ENCODE assay signal across 29 cellular contexts in the genomic region with DNA sequence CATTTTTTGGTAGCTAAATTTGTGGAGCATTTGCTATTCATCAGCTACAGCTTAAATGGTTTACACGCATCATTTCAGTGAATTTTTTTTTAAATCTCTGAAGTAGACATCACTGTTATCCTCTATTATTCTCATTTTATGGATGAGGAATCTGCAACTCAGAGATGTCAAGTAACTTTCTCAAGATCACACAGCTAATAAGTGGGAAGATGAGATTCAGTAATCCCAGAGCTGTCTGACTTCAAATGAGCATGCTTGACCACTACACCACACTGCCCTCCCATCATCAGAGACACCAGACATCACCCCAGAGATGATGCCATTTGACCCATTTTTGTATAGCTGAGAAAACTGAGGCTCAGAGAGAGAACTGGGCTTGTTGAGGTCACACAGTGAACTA.
"Had no signal": no experiment of that assay in that cellular context is flagged by ENCODE, and none has a peak within 500 bp of the region (broad histone marks: within the 10 kb centered on the region; RNA-seq: fewer than 3 reads in every experiment).

No MANE protein-coding gene starts in this region.

- H3K4me1 Mint-ChIP-seq: stimulated activated memory B cell treated with anti-CD40 and anti-IgM and Interleukin-4, amounts not matched to agents 10 μg/mL and 1 μg/mL and 100 μg/mL, for 72 hours; stimulated activated naive B cell treated with anti-CD40 and anti-IgM and Interleukin-4, amounts not matched to agents 10 μg/mL and 1 μg/mL and 100 μg/mL, for 72 hours had no signal

- H3K27me3 Mint-ChIP-seq: stimulated activated memory B cell treated with anti-CD40 and anti-IgM and Interleukin-4, amounts not matched to agents 10 μg/mL and 1 μg/mL and 100 μg/mL, for 72 hours; stimulated activated naive CD8-positive, alpha-beta T cell treated with anti-CD3 and anti-CD28 coated beads, Interleukin-15, amount 100 ng/mL, for 72 hours had no signal

- DNase-seq: stimulated activated CD4-positive, alpha-beta T cell treated with anti-CD3 and anti-CD28 coated beads, Interleukin-2, amount 100 ng/mL, for 48 hours; stimulated activated CD4-positive, alpha-beta T cell treated with anti-CD3 and anti-CD28 coated beads, Interleukin-4, amount 100 ng/mL, for 1 hour; stimulated activated CD4-positive, alpha-beta T cell treated with anti-CD3 and anti-CD28 coated beads, Interleukin-4, amount 100 ng/mL, for 24 hours; stimulated activated CD4-positive, alpha-beta T cell treated with anti-CD3 and anti-CD28 coated beads, Interleukin-4, amount 100 ng/mL, for 4 hours; stimulated activated CD8-positive, alpha-beta memory T cell treated with anti-CD3 and anti-CD28 coated beads, Interleukin-4, amount 100 ng/mL, for 48 hours; stimulated activated naive B cell treated with anti-CD40 and anti-IgM and Interleukin-4, amounts not matched to agents 10 μg/mL and 1 μg/mL and 100 μg/mL, for 72 hours; stimulated activated naive CD4-positive, alpha-beta T cell; stimulated activated naive CD4-positive, alpha-beta T cell treated with Interleukin-2 at 50 U/mL for 16 hours; stimulated activated naive CD8-positive, alpha-beta T cell treated with anti-CD3 and anti-CD28 coated beads, Interleukin-15, amount 100 ng/mL, for 72 hours; stimulated activated naive CD8-positive, alpha-beta T cell treated with anti-CD3 and anti-CD28 coated beads, Interleukin-15, Interleukin-2, amounts not matched to agents 100 U/mL and 50 U/mL, for 24 hours; stomach; substantia nigra; testis; thyroid gland; tibial artery; transverse colon; trophoblast cell; upper lobe of left lung; upper lobe of right lung; uterus had no signal

- H3K27ac ChIP-seq: stomach, suprapubic skin, testis, thoracic aorta, thyroid gland, tibial artery, tibial nerve, transverse colon, upper lobe of left lung, upper lobe of right lung, uterus, vagina had no signal

- H3K36me3 Mint-ChIP-seq: stimulated activated effector memory CD8-positive, alpha-beta T cell treated with anti-CD3 and anti-CD28 coated beads, Interleukin-12 subunit alpha, Interleukin-12 subunit beta, amount 100 ng/mL, for 72 hours; stimulated activated memory B cell treated with anti-CD40 and anti-IgM and Interleukin-4, amounts not matched to agents 10 μg/mL and 1 μg/mL and 100 μg/mL, for 72 hours; stimulated activated naive B cell treated with anti-CD40 and anti-IgM and Interleukin-4, amounts not matched to agents 10 μg/mL and 1 μg/mL and 100 μg/mL, for 72 hours; type B pancreatic cell had no signal

- H3K4me3 Mint-ChIP-seq: stimulated activated effector memory CD8-positive, alpha-beta T cell treated with anti-CD3 and anti-CD28 coated beads, Interleukin-12 subunit alpha, Interleukin-12 subunit beta, amount 100 ng/mL, for 72 hours; stimulated activated memory B cell treated with anti-CD40 and anti-IgM and Interleukin-4, amounts not matched to agents 10 μg/mL and 1 μg/mL and 100 μg/mL, for 72 hours; stimulated activated naive B cell treated with anti-CD40 and anti-IgM and Interleukin-4, amounts not matched to agents 10 μg/mL and 1 μg/mL and 100 μg/mL, for 72 hours; stimulated activated naive CD8-positive, alpha-beta T cell treated with anti-CD3 and anti-CD28 coated beads, Interleukin-15, amount 100 ng/mL, for 72 hours; stimulated activated naive CD8-positive, alpha-beta T cell treated with anti-CD3 and anti-CD28 coated beads, Interleukin-15, Interleukin-2, amounts not matched to agents 100 ng/mL and 50 ng/mL, for 24 hours; type B pancreatic cell had no signal

- H3K27me3 ChIP-seq: stomach, suprapubic skin, testis, thyroid gland, tibial nerve, transverse colon, upper lobe of left lung, upper lobe of right lung, uterus, vagina had no signal

- H3K4me3 ChIP-seq: stomach, suprapubic skin, testis, thoracic aorta, thyroid gland, tibial artery, tibial nerve, transverse colon, upper lobe of left lung, upper lobe of right lung, uterus, vagina had no signal

- H3K4me1 ChIP-seq: suprapubic skin, testis, thyroid gland, tibial nerve, transverse colon, upper lobe of left lung, upper lobe of right lung, uterus, vagina had no signal

- H3K9me3 ChIP-seq: stomach, suprapubic skin, testis, thoracic aorta, thyroid gland, tibial artery, tibial nerve, transverse colon, upper lobe of left lung, upper lobe of right lung, uterus, vagina had no signal

- FAIRE-seq: urothelium cell line had no signal

- H3K36me3 ChIP-seq: stomach, suprapubic skin, thoracic aorta, thyroid gland, tibial artery, tibial nerve, transverse colon, upper lobe of left lung, upper lobe of right lung, uterus, vagina had no signal

- ATAC-seq: stimulated activated effector memory CD8-positive, alpha-beta T cell treated with anti-CD3 and anti-CD28 coated beads, Interleukin-12 subunit alpha, Interleukin-12 subunit beta, amount 100 ng/mL, for 72 hours; stimulated activated memory B cell treated with anti-CD40 and anti-IgM and Interleukin-4, amounts not matched to agents 10 μg/mL and 1 μg/mL and 100 μg/mL, for 72 hours; stimulated activated naive B cell treated with anti-CD40 and anti-IgM and Interleukin-4, amounts not matched to agents 10 μg/mL and 1 μg/mL and 100 μg/mL, for 72 hours; stimulated activated naive CD8-positive, alpha-beta T cell treated with anti-CD3 and anti-CD28 coated beads, Interleukin-15, amount 100 ng/mL, for 72 hours; stimulated activated naive CD8-positive, alpha-beta T cell treated with anti-CD3 and anti-CD28 coated beads, Interleukin-15, Interleukin-2, amounts not matched to agents 100 U/mL and 50 U/mL, for 24 hours; upper lobe of right lung had no signal

- H3K9me3 Mint-ChIP-seq: stimulated activated effector memory CD8-positive, alpha-beta T cell treated with anti-CD3 and anti-CD28 coated beads, Interleukin-12 subunit alpha, Interleukin-12 subunit beta, amount 100 ng/mL, for 72 hours; stimulated activated memory B cell treated with anti-CD40 and anti-IgM and Interleukin-4, amounts not matched to agents 10 μg/mL and 1 μg/mL and 100 μg/mL, for 72 hours; stimulated activated naive B cell treated with anti-CD40 and anti-IgM and Interleukin-4, amounts not matched to agents 10 μg/mL and 1 μg/mL and 100 μg/mL, for 72 hours; stimulated activated naive CD8-positive, alpha-beta T cell treated with anti-CD3 and anti-CD28 coated beads, Interleukin-15, amount 100 ng/mL, for 72 hours; stimulated activated naive CD8-positive, alpha-beta T cell treated with anti-CD3 and anti-CD28 coated beads, Interleukin-15, Interleukin-2, amounts not matched to agents 100 ng/mL and 50 ng/mL, for 24 hours had no signal

- H3K27ac Mint-ChIP-seq: stimulated activated effector memory CD8-positive, alpha-beta T cell treated with anti-CD3 and anti-CD28 coated beads, Interleukin-12 subunit alpha, Interleukin-12 subunit beta, amount 100 ng/mL, for 72 hours; stimulated activated memory B cell treated with anti-CD40 and anti-IgM and Interleukin-4, amounts not matched to agents 10 μg/mL and 1 μg/mL and 100 μg/mL, for 72 hours; stimulated activated naive B cell treated with anti-CD40 and anti-IgM and Interleukin-4, amounts not matched to agents 10 μg/mL and 1 μg/mL and 100 μg/mL, for 72 hours; stimulated activated naive CD8-positive, alpha-beta T cell treated with anti-CD3 and anti-CD28 coated beads, Interleukin-15, Interleukin-2, amounts not matched to agents 100 ng/mL and 50 ng/mL, for 24 hours; type B pancreatic cell had no signal
